ENCODE assay signal across 15 cellular contexts in the genomic region with DNA sequence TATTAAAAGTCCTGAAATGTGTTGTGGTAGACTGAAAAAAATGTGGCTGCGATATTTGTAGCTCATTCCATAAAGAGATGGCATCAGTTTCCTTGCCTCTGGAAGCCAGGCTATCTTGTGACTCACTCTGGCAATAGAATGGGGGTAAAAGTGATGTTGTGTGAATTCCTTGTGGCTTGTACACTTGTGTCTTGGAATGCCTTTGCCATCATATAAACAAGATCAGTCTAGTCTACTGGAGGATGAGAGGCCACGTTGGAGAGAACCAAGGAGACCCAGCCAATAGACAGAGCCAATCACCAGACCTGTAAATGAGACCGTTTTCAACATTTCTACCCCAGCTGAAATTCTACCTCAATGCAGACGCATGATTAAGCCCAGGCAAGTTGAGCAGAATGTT.
DNase-seq lines count a peak whose midpoint lies in the region; ATAC-seq and TF ChIP-seq lines count a peak whose summit lies in the region.
"Had no signal": no experiment of that assay in that cellular context is flagged by ENCODE, and none has a peak within 500 bp of the region (broad histone marks: within the 10 kb centered on the region; RNA-seq: fewer than 3 reads in every experiment).

No MANE protein-coding gene starts in this region.

- H3K36me3 ChIP-seq in kidney epithelial cell (ENCODE audit: control insufficient read depth, insufficient read depth, low read length) = no peaks in the 10 kb centered on the region
- H3K36me3 ChIP-seq: esophagus squamous epithelium, vagina had no signal

- TF ChIP-seq CTCF in cardiac fibroblast (IDR thresholded peaks at IDR 0.05; ENCODE audit: low read depth, low read length) (no peak), kidney epithelial cell (IDR thresholded peaks at IDR 0.05; ENCODE audit: insufficient read depth, low read length, poor library complexity, severe bottlenecking) (no peak)

- no peak for TF ChIP-seq POLR2A in erythroblast (IDR thresholded peaks at IDR 0.05; ENCODE audit: low read length)

- no peaks in the 10 kb centered on the region for H3K27me3 ChIP-seq in kidney epithelial cell (ENCODE audit: control insufficient read depth, insufficient read depth, low read length)
- H3K27me3 ChIP-seq: esophagus squamous epithelium, vagina had no signal

- DNase-seq in AG20443 (ENCODE audit: low spot score) (peak; percentile 66), LHCN-M2 (ENCODE audit: low read depth) (peak; percentile 65), cardiac fibroblast (ENCODE audit: low read depth in 2 of 2) (peak; percentile 45), kidney epithelial cell (ENCODE audit: low read depth) (peak; percentile 28), cortex of kidney (lab: John Stamatoyannopoulos, UW) (no peak), NCI-H82 (lab: John Stamatoyannopoulos, UW) (no peak), erythroblast (lab: John Stamatoyannopoulos, UW) (no peak)
- DNase-seq: activated CD4-positive, alpha-beta T cell treated with anti-CD3 and anti-CD28 coated beads, Interleukin-2, amount 10 ng/mL, durations not matched to agents 24 days and 14 days; DMS153; esophagus squamous epithelium had no signal

- H3K4me3 ChIP-seq in cardiac fibroblast (replicated peaks in 1 of 2; ENCODE audit: low read depth in 2 of 2, low read length in 2 of 2) (no peak overlapping the region), kidney epithelial cell (ENCODE audit: low read depth, low read length) (no peak overlapping the region)
- H3K4me3 ChIP-seq: esophagus squamous epithelium, vagina had no signal

- no peak for ATAC-seq in HG03135 (IDR thresholded peaks at IDR 0.05; ENCODE audit: unreplicated experiment)
- ATAC-seq: activated naive CD4-positive, alpha-beta T cell treated with anti-CD3 and anti-CD28 coated beads, Interleukin-2, amount 50 U/mL, for 72 hours; sciatic nerve; stimulated activated memory B cell treated with anti-CD40 and anti-IgM and Interleukin-4, amounts not matched to agents 10 μg/mL and 1 μg/mL and 100 μg/mL, for 72 hours had no signal

Comparison
In these comparisons a context has a peak if more than half of its experiments do, and no peak if none do; other contexts are left out.
1. DNase-seq: peak in AG20443 (single experiment), LHCN-M2 (single experiment), cardiac fibroblast (2 of 2) and kidney epithelial cell (single experiment); none in cortex of kidney (single experiment), NCI-H82 (single experiment) and erythroblast (0 of 2).